Comparison of ENCODE assay signal across 1 cellular context in the genomic region with DNA sequence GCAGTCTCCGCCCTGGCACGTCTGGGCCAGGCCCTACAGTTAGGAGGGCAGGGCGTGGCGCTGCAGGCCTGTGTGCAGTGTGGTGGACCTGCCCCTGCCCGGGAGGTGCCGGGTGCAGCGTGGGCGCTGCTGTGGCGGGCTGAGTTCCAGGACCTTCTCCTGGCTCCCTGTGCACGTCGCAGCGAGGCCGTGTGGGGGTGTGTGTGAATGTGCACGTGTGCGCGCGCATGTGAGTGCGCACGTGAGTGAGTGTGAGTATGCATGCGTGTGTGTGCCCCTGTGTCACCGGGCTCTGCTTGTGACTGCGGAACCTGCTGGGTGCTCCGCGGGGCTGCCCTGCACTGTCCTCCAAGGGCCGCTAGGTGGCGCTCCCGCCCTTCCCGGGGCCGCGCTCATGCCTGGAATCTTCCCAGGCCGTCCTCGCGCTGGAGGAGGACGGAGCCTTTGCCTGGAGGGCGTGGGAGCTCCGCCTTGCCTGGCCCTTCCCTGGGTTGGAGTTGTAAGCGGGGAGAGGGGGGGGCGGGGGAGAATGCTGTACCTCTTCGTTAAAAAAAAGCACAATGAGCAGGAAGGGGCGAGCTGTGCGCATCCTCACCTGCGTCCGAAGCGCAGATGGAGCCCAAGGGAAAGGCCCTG.
TF ChIP-seq lines count a peak whose summit lies in the region.

No MANE protein-coding gene starts in this region.

TF ChIP-seq in HepG2, 621 proteins besides CTCF, POLR2A, EP300 and RAD21 (continued from another document and continues in another):
- TF ChIP-seq KDM2A (CRISPR knock-in tag; IDR thresholded peaks at IDR 0.05; ENCODE audit: borderline replicate concordance, low read depth) (peak; percentile 78; the same call in 1 of the 2 replicates), MTA1 (CRISPR knock-in tag; IDR thresholded peaks at IDR 0.05; ENCODE audit: borderline replicate concordance) (peak; percentile 46; the same call in 1 of the 2 replicates), ZNF547 (CRISPR knock-in tag; IDR thresholded peaks at IDR 0.05) (no peak), KDM5B (CRISPR knock-in tag; IDR thresholded peaks at IDR 0.05; ENCODE audit: borderline replicate concordance) (peak; percentile 32; the same call in 1 of the 2 replicates), THYN1 (CRISPR knock-in tag; IDR thresholded peaks at IDR 0.05; ENCODE audit: borderline replicate concordance, low read depth) (no peak), SKI (IDR thresholded peaks at IDR 0.05; ENCODE audit: partially characterized antibody) (no peak), HDAC1 (CRISPR knock-in tag; IDR thresholded peaks at IDR 0.05) (no peak), BHLHE40 (IDR thresholded peaks at IDR 0.05; ENCODE audit: low read length) (peak; percentile 69), BORCS8-MEF2B (CRISPR knock-in tag; IDR thresholded peaks at IDR 0.05) (0 out of 2 replicates have a peak, but pooled peaks have one; percentile 15), CHCHD3 (CRISPR knock-in tag; IDR thresholded peaks at IDR 0.05) (peak; percentile 66; the same call in 1 of the 2 replicates), ZNF562 (CRISPR knock-in tag; IDR thresholded peaks at IDR 0.05; ENCODE audit: borderline replicate concordance) (no peak), ZNF263 (CRISPR knock-in tag; IDR thresholded peaks at IDR 0.05) (peak; percentile 79), ZNF616 (CRISPR knock-in tag; IDR thresholded peaks at IDR 0.05; ENCODE audit: low read depth) (no peak), RFX1 (IDR thresholded peaks at IDR 0.05) (no peak), EHMT2 (IDR thresholded peaks at IDR 0.05; ENCODE audit: borderline replicate concordance, low read depth, low read length) (no peak), ZFAT (CRISPR knock-in tag; conservative IDR thresholded peaks at IDR 0.05) (no peak), PHB2 (IDR thresholded peaks at IDR 0.05; ENCODE audit: partially characterized antibody) (no peak), KDM3A (CRISPR knock-in tag; IDR thresholded peaks at IDR 0.05; ENCODE audit: low read depth) (peak; percentile 76), AKAP8 (CRISPR knock-in tag; IDR thresholded peaks at IDR 0.05) (peak; percentile 85), NKX3-1 (CRISPR knock-in tag; IDR thresholded peaks at IDR 0.05) (no peak), CAMTA2 (CRISPR knock-in tag; IDR thresholded peaks at IDR 0.05; ENCODE audit: borderline replicate concordance) (no peak), JARID2 (CRISPR knock-in tag; IDR thresholded peaks at IDR 0.05; ENCODE audit: insufficient replicate concordance) (no peak), ZNF788 (CRISPR knock-in tag; IDR thresholded peaks at IDR 0.05; ENCODE audit: borderline replicate concordance) (peak; percentile 73; the same call in 1 of the 2 replicates), ZSCAN22 (CRISPR knock-in tag; IDR thresholded peaks at IDR 0.05) (no peak), SETDB1 (CRISPR knock-in tag; IDR thresholded peaks at IDR 0.05; ENCODE audit: borderline replicate concordance) (no peak), MEIS2 (CRISPR knock-in tag; IDR thresholded peaks at IDR 0.05) (no peak)
- TF ChIP-seq, protein P1, sequence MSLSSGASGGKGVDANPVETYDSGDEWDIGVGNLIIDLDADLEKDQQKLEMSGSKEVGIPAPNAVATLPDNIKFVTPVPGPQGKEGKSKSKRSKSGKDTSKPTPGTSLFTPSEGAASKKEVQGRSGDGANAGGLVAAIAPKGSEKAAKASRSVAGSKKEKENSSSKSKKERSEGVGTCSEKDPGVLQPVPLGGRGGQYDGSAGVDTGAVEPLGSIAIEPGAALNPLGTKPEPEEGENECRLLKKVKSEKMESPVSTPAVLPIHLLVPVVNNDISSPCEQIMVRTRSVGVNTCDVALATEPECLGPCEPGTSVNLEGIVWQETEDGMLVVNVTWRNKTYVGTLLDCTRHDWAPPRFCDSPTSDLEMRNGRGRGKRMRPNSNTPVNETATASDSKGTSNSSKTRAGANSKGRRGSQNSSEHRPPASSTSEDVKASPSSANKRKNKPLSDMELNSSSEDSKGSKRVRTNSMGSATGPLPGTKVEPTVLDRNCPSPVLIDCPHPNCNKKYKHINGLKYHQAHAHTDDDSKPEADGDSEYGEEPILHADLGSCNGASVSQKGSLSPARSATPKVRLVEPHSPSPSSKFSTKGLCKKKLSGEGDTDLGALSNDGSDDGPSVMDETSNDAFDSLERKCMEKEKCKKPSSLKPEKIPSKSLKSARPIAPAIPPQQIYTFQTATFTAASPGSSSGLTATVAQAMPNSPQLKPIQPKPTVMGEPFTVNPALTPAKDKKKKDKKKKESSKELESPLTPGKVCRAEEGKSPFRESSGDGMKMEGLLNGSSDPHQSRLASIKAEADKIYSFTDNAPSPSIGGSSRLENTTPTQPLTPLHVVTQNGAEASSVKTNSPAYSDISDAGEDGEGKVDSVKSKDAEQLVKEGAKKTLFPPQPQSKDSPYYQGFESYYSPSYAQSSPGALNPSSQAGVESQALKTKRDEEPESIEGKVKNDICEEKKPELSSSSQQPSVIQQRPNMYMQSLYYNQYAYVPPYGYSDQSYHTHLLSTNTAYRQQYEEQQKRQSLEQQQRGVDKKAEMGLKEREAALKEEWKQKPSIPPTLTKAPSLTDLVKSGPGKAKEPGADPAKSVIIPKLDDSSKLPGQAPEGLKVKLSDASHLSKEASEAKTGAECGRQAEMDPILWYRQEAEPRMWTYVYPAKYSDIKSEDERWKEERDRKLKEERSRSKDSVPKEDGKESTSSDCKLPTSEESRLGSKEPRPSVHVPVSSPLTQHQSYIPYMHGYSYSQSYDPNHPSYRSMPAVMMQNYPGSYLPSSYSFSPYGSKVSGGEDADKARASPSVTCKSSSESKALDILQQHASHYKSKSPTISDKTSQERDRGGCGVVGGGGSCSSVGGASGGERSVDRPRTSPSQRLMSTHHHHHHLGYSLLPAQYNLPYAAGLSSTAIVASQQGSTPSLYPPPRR (CRISPR knock-in tag; IDR thresholded peaks at IDR 0.05; ENCODE audit: borderline replicate concordance) = 0 out of 2 replicates have a peak, but pooled peaks have one; percentile 18
- TF ChIP-seq, protein P2, sequence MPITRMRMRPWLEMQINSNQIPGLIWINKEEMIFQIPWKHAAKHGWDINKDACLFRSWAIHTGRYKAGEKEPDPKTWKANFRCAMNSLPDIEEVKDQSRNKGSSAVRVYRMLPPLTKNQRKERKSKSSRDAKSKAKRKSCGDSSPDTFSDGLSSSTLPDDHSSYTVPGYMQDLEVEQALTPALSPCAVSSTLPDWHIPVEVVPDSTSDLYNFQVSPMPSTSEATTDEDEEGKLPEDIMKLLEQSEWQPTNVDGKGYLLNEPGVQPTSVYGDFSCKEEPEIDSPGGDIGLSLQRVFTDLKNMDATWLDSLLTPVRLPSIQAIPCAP (CRISPR knock-in tag; IDR thresholded peaks at IDR 0.05; ENCODE audit: low read depth) = no peak
- TF ChIP-seq, protein P3, sequence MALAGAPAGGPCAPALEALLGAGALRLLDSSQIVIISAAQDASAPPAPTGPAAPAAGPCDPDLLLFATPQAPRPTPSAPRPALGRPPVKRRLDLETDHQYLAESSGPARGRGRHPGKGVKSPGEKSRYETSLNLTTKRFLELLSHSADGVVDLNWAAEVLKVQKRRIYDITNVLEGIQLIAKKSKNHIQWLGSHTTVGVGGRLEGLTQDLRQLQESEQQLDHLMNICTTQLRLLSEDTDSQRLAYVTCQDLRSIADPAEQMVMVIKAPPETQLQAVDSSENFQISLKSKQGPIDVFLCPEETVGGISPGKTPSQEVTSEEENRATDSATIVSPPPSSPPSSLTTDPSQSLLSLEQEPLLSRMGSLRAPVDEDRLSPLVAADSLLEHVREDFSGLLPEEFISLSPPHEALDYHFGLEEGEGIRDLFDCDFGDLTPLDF (CRISPR knock-in tag; IDR thresholded peaks at IDR 0.05) = no peak
- TF ChIP-seq, protein P4, sequence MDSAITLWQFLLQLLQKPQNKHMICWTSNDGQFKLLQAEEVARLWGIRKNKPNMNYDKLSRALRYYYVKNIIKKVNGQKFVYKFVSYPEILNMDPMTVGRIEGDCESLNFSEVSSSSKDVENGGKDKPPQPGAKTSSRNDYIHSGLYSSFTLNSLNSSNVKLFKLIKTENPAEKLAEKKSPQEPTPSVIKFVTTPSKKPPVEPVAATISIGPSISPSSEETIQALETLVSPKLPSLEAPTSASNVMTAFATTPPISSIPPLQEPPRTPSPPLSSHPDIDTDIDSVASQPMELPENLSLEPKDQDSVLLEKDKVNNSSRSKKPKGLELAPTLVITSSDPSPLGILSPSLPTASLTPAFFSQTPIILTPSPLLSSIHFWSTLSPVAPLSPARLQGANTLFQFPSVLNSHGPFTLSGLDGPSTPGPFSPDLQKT (CRISPR knock-in tag; IDR thresholded peaks at IDR 0.05; ENCODE audit: borderline replicate concordance) = no peak
- TF ChIP-seq, protein P5, sequence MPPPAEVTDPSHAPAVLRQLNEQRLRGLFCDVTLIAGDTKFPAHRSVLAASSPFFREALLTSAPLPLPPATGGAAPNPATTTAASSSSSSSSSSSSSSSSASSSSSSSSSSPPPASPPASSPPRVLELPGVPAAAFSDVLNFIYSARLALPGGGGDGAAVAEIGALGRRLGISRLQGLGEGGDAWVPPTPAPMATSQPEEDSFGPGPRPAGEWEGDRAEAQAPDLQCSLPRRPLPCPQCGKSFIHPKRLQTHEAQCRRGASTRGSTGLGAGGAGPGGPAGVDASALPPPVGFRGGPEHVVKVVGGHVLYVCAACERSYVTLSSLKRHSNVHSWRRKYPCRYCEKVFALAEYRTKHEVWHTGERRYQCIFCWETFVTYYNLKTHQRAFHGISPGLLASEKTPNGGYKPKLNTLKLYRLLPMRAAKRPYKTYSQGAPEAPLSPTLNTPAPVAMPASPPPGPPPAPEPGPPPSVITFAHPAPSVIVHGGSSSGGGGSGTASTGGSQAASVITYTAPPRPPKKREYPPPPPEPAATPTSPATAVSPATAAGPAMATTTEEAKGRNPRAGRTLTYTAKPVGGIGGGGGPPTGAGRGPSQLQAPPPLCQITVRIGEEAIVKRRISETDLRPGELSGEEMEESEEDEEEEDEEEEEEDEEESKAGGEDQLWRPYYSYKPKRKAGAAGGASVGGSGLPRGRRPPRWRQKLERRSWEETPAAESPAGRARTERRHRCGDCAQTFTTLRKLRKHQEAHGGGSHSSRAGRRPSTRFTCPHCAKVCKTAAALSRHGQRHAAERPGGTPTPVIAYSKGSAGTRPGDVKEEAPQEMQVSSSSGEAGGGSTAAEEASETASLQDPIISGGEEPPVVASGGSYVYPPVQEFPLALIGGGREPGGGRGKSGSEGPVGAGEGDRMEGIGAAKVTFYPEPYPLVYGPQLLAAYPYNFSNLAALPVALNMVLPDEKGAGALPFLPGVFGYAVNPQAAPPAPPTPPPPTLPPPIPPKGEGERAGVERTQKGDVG (CRISPR knock-in tag; IDR thresholded peaks at IDR 0.05; ENCODE audit: borderline replicate concordance) = peak; percentile 36; the same call in 1 of the 2 replicates
- TF ChIP-seq, protein P6, sequence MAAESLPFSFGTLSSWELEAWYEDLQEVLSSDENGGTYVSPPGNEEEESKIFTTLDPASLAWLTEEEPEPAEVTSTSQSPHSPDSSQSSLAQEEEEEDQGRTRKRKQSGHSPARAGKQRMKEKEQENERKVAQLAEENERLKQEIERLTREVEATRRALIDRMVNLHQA (CRISPR knock-in tag; IDR thresholded peaks at IDR 0.05) = no peak
- TF ChIP-seq, protein P7, sequence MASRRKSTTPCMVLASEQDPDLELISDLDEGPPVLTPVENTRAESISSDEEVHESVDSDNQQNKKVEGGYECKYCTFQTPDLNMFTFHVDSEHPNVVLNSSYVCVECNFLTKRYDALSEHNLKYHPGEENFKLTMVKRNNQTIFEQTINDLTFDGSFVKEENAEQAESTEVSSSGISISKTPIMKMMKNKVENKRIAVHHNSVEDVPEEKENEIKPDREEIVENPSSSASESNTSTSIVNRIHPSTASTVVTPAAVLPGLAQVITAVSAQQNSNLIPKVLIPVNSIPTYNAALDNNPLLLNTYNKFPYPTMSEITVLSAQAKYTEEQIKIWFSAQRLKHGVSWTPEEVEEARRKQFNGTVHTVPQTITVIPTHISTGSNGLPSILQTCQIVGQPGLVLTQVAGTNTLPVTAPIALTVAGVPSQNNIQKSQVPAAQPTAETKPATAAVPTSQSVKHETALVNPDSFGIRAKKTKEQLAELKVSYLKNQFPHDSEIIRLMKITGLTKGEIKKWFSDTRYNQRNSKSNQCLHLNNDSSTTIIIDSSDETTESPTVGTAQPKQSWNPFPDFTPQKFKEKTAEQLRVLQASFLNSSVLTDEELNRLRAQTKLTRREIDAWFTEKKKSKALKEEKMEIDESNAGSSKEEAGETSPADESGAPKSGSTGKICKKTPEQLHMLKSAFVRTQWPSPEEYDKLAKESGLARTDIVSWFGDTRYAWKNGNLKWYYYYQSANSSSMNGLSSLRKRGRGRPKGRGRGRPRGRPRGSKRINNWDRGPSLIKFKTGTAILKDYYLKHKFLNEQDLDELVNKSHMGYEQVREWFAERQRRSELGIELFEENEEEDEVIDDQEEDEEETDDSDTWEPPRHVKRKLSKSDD (CRISPR knock-in tag; IDR thresholded peaks at IDR 0.05; ENCODE audit: low read depth) = 0 out of 2 replicates have a peak, but pooled peaks have one; percentile 18
- TF ChIP-seq, protein P8, sequence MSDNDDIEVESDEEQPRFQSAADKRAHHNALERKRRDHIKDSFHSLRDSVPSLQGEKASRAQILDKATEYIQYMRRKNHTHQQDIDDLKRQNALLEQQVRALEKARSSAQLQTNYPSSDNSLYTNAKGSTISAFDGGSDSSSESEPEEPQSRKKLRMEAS (IDR thresholded peaks at IDR 0.05) = peak; percentile 25; the same call in 1 of the 2 replicates
- TF ChIP-seq, protein P9, sequence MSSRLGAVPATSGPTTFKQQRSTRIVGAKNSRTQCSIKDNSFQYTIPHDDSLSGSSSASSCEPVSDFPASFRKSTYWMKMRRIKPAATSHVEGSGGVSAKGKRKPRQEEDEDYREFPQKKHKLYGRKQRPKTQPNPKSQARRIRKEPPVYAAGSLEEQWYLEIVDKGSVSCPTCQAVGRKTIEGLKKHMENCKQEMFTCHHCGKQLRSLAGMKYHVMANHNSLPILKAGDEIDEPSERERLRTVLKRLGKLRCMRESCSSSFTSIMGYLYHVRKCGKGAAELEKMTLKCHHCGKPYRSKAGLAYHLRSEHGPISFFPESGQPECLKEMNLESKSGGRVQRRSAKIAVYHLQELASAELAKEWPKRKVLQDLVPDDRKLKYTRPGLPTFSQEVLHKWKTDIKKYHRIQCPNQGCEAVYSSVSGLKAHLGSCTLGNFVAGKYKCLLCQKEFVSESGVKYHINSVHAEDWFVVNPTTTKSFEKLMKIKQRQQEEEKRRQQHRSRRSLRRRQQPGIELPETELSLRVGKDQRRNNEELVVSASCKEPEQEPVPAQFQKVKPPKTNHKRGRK (CRISPR knock-in tag; IDR thresholded peaks at IDR 0.05) = no peak
- TF ChIP-seq, protein P10, sequence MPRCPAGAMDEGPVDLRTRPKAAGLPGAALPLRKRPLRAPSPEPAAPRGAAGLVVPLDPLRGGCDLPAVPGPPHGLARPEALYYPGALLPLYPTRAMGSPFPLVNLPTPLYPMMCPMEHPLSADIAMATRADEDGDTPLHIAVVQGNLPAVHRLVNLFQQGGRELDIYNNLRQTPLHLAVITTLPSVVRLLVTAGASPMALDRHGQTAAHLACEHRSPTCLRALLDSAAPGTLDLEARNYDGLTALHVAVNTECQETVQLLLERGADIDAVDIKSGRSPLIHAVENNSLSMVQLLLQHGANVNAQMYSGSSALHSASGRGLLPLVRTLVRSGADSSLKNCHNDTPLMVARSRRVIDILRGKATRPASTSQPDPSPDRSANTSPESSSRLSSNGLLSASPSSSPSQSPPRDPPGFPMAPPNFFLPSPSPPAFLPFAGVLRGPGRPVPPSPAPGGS (CRISPR knock-in tag; IDR thresholded peaks at IDR 0.05) = 0 out of 2 replicates have a peak, but pooled peaks have one; percentile 72
